ENCODE assay signal across 10 cellular contexts in the genomic region with DNA sequence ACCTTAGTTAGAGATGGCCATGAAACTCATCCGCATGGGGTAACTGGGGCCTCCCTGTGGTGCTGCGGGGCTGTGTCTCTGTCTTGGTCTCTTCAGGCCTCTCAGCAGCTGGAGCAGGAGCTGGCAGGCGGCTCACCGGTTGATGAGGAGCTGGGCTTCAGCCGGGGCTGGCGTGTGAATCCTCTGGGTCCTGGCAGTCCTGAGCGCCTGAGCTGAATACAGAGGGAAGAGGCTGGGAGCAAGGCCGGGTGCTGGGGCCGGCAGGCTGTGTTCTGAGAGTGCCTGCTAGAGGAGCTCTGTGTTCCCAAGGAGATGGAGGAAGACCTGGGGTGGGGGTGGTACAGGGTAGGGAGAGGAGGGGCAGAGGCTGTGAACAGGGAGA. TPM values are rescaled to one million over a fixed set of nuclear protein-coding genes. Genes with fewer than 3 reads are reported as not detected.
DNase-seq lines count a peak whose midpoint lies in the region; ATAC-seq and TF ChIP-seq lines count a peak whose summit lies in the region.
"Not testable (repeated sequence)": the region's sequence is repeated elsewhere in the genome, so short reads cannot be mapped to it uniquely, and the experiment has no call there.
"Had no signal": no experiment of that assay in that cellular context is flagged by ENCODE, and none has a peak within 500 bp of the region (broad histone marks: within the 10 kb centered on the region; RNA-seq: fewer than 3 reads in every experiment).

No MANE protein-coding gene starts in this region.

- intact Hi-C loops in CD4-positive, alpha-beta memory T cell (cut with micrococcal nuclease) = not testable (repeated sequence)
- intact Hi-C loops in activated CD4-positive, alpha-beta T cell treated with anti-CD3 and anti-CD28 coated beads, Interleukin-2, amount 10 ng/mL, durations not matched to agents 24 days and 14 days (cut with micrococcal nuclease) = loop anchor here (2.0 to 5.0 kb wide), 2 partner anchors 27 to 53 kb away; no protein-coding TSS in a partner anchor

- CTCF ChIA-PET in CD4-positive, alpha-beta memory T cell (lab: Charles Lee; ENCODE audit: partially characterized antibody) = interaction anchor here (0.7 to 12.6 kb wide), 4 partner anchors 46 to 112 kb away, joined by 3 to 362 read pairs (median 4); a partner anchor contains a TSS

- not testable (repeated sequence) for H3K9me3 ChIP-seq in CD4-positive, alpha-beta memory T cell (ENCODE audit: control insufficient read depth in 1 of 2, low read length in 2 of 2); neutrophil

- H3K27ac ChIP-seq in CD4-positive, alpha-beta memory T cell (ENCODE audit: low read depth, low read length) = peak overlapping the region; percentile 10
- H3K27ac ChIP-seq in HL-60 (replicated peaks) = peak overlapping the region; percentile 81
- H3K27ac ChIP-seq in neutrophil = peak overlapping the region; percentile 94

- not testable (repeated sequence) for TF ChIP-seq CTCF in HL-60 (IDR thresholded peaks at IDR 0.05; ENCODE audit: insufficient read depth, low read length); neutrophil (IDR thresholded peaks at IDR 0.05)

- H3K27ac Mint-ChIP-seq in CD4-positive, alpha-beta memory T cell = peak overlapping the region in 6 of 7 donors; percentile 25 to 95 (median 70)
- H3K27ac Mint-ChIP-seq in activated CD4-positive, alpha-beta T cell treated with anti-CD3 and anti-CD28 coated beads, Interleukin-2, amount 10 ng/mL, durations not matched to agents 24 days and 14 days = peak overlapping the region; percentile 87
- H3K27ac Mint-ChIP-seq in activated T-cell treated with anti-CD3 and anti-CD28 coated beads, Interleukin-2, amount 50 U/mL, for 72 hours = peak overlapping the region; percentile 47
- H3K27ac Mint-ChIP-seq in activated naive CD8-positive, alpha-beta T cell treated with anti-CD3 and anti-CD28 coated beads for 36 hours = peak overlapping the region; percentile 89

- peaks cover 37 to 72% (median 50%) of the 10 kb centered on the region in 4 donors for H3K4me1 Mint-ChIP-seq in CD4-positive, alpha-beta memory T cell
- H3K4me1 Mint-ChIP-seq in activated CD4-positive, alpha-beta T cell treated with anti-CD3 and anti-CD28 coated beads, Interleukin-2, amount 10 ng/mL, durations not matched to agents 24 days and 14 days = peaks cover 61% of the 10 kb centered on the region
- H3K4me1 Mint-ChIP-seq in activated T-cell treated with anti-CD3 and anti-CD28 coated beads, Interleukin-2, amount 50 U/mL, for 72 hours (ENCODE audit: low read depth) = peaks cover 77% of the 10 kb centered on the region
- H3K4me1 Mint-ChIP-seq in activated naive CD8-positive, alpha-beta T cell treated with anti-CD3 and anti-CD28 coated beads for 36 hours = peaks cover 52% of the 10 kb centered on the region

- DNase-seq in CD4-positive, alpha-beta memory T cell; activated T-cell treated with anti-CD3 and anti-CD28 coated beads, Interleukin-2, amount 50 U/mL, for 72 hours; activated naive CD8-positive, alpha-beta T cell treated with anti-CD3 and anti-CD28 coated beads for 36 hours: not testable (repeated sequence)
- DNase-seq in HL-60 (ENCODE audit: low read depth in 1 of 2, low spot score in 1 of 2) (peak in 1 of 2 experiments; percentile 30), iPS-NIHi11 (ENCODE audit: low spot score) (peak; percentile 13)
- peak; percentile 66 for DNase-seq in activated CD4-positive, alpha-beta T cell treated with anti-CD3 and anti-CD28 coated beads, Interleukin-2, amount 10 ng/mL, durations not matched to agents 24 days and 14 days

- peaks cover 4 to 25% of the 10 kb centered on the region in 2 donors for H3K36me3 Mint-ChIP-seq in CD4-positive, alpha-beta memory T cell
- peaks cover 35% of the 10 kb centered on the region for H3K36me3 Mint-ChIP-seq in activated CD4-positive, alpha-beta T cell treated with anti-CD3 and anti-CD28 coated beads, Interleukin-2, amount 10 ng/mL, durations not matched to agents 24 days and 14 days (ENCODE audit: low read depth)
- peaks cover 9 to 12% of the 10 kb centered on the region in 2 donors for H3K36me3 Mint-ChIP-seq in activated T-cell treated with anti-CD3 and anti-CD28 coated beads, Interleukin-2, amount 50 U/mL, for 72 hours (ENCODE audit: insufficient read depth in 2 of 2)
- H3K36me3 Mint-ChIP-seq in activated naive CD8-positive, alpha-beta T cell treated with anti-CD3 and anti-CD28 coated beads for 36 hours = peaks cover 21% of the 10 kb centered on the region

- H3K9me3 Mint-ChIP-seq in CD4-positive, alpha-beta memory T cell; activated CD4-positive, alpha-beta T cell treated with anti-CD3 and anti-CD28 coated beads, Interleukin-2, amount 10 ng/mL, durations not matched to agents 24 days and 14 days; activated T-cell treated with anti-CD3 and anti-CD28 coated beads, Interleukin-2, amount 50 U/mL, for 72 hours; activated naive CD8-positive, alpha-beta T cell treated with anti-CD3 and anti-CD28 coated beads for 36 hours: not testable (repeated sequence)

- not testable (repeated sequence) for H3K27me3 ChIP-seq in CD4-positive, alpha-beta memory T cell (ENCODE audit: insufficient read depth, low read length); HL-60 (ENCODE audit: insufficient read depth, poor library complexity, severe bottlenecking); neutrophil

- not testable (repeated sequence) for ATAC-seq in activated T-cell treated with anti-CD3 and anti-CD28 coated beads, Interleukin-2, amount 50 U/mL, for 72 hours (replicated peaks in 1 of 2)

- H3K4me3 Mint-ChIP-seq in CD4-positive, alpha-beta memory T cell = peak overlapping the region in 5 of 8 donors; percentile 60 to 90 (median 66)
- H3K4me3 Mint-ChIP-seq in activated CD4-positive, alpha-beta T cell treated with anti-CD3 and anti-CD28 coated beads, Interleukin-2, amount 10 ng/mL, durations not matched to agents 24 days and 14 days = peak overlapping the region; percentile 89
- H3K4me3 Mint-ChIP-seq in activated T-cell treated with anti-CD3 and anti-CD28 coated beads, Interleukin-2, amount 50 U/mL, for 72 hours = peak overlapping the region; percentile 52 to 53
- peak overlapping the region; percentile 22 for H3K4me3 Mint-ChIP-seq in activated naive CD8-positive, alpha-beta T cell treated with anti-CD3 and anti-CD28 coated beads for 36 hours

- peaks cover 52% of the 10 kb centered on the region for H3K4me1 ChIP-seq in CD4-positive, alpha-beta memory T cell (ENCODE audit: insufficient read depth, low read length)
- H3K4me1 ChIP-seq in neutrophil (ENCODE audit: control insufficient read depth in 1 of 2, insufficient read depth in 1 of 2, low read depth in 1 of 2, low read length in 1 of 2) = peaks cover 92 to 97% of the 10 kb centered on the region in 2 experiments

- H3K27me3 Mint-ChIP-seq in CD4-positive, alpha-beta memory T cell; activated CD4-positive, alpha-beta T cell treated with anti-CD3 and anti-CD28 coated beads, Interleukin-2, amount 10 ng/mL, durations not matched to agents 24 days and 14 days; activated T-cell treated with anti-CD3 and anti-CD28 coated beads, Interleukin-2, amount 50 U/mL, for 72 hours (ENCODE audit: low read depth); activated naive CD8-positive, alpha-beta T cell treated with anti-CD3 and anti-CD28 coated beads for 36 hours: not testable (repeated sequence)

- H3K36me3 ChIP-seq in CD4-positive, alpha-beta memory T cell (ENCODE audit: insufficient read depth, low read length) = not testable (repeated sequence)
- peaks cover 78% of the 10 kb centered on the region for H3K36me3 ChIP-seq in neutrophil

- not testable (repeated sequence) for H3K4me3 ChIP-seq in CD4-positive, alpha-beta memory T cell (ENCODE audit: low read length in 2 of 2); HL-60 (replicated peaks; ENCODE audit: insufficient read depth, low read length)
- peak overlapping the region; percentile 98 to 99 for H3K4me3 ChIP-seq in neutrophil (ENCODE audit: low read depth in 1 of 2, low read length in 1 of 2)

- POLR2A ChIA-PET in CD4-positive, alpha-beta memory T cell (lab: Charles Lee; ENCODE audit: partially characterized antibody) = interaction anchor here (0.9 to 6.7 kb wide), 8 partner anchors 8 to 72 kb away, joined by 3 to 129 read pairs (median 4); a partner anchor contains a TSS

RNA-seq across cellular contexts. Expression of a gene that starts 9.4 kb away (rescaled TPM):
- total RNA-seq in CD4-positive, alpha-beta memory T cell = 1 to 10 TPM; 2.9 to 3.0 TPM
- polyA plus RNA-seq in CD4-positive, alpha-beta memory T cell = under 1 TPM; 0.52 to 0.91 TPM
- 8.1 and 10.2 TPM in 2 replicates for total RNA-seq in activated CD4-positive, alpha-beta T cell treated with anti-CD3 and anti-CD28 coated beads, Interleukin-2, amount 10 ng/mL, durations not matched to agents 24 days and 14 days
- total RNA-seq in activated T-cell treated with anti-CD3 and anti-CD28 coated beads, Interleukin-2, amount 50 U/mL, for 72 hours = 1 to 10 TPM; 2.3 to 5.2 TPM
- 1 to 10 TPM in 1 of 2 experiments, under 1 TPM in 1; 0.99 to 1.6 TPM for total RNA-seq in activated naive CD8-positive, alpha-beta T cell treated with anti-CD3 and anti-CD28 coated beads for 36 hours
- total RNA-seq: GM23248, IMR-90 had no signal

RNA-seq across cellular contexts. Expression of a gene that starts 9.7 kb away (rescaled TPM):
- 100 to 1,000 TPM; 752 to 810 TPM for total RNA-seq in CD4-positive, alpha-beta memory T cell
- polyA plus RNA-seq in CD4-positive, alpha-beta memory T cell = 1,000 to 10,000 TPM; 3,111 to 3,174 TPM
- 918 and 934 TPM in 2 replicates for total RNA-seq in activated CD4-positive, alpha-beta T cell treated with anti-CD3 and anti-CD28 coated beads, Interleukin-2, amount 10 ng/mL, durations not matched to agents 24 days and 14 days
- 1,000 to 10,000 TPM; 1,427 to 2,251 TPM for total RNA-seq in activated T-cell treated with anti-CD3 and anti-CD28 coated beads, Interleukin-2, amount 50 U/mL, for 72 hours
- 1,000 to 10,000 TPM; 1,056 to 1,060 TPM for total RNA-seq in activated naive CD8-positive, alpha-beta T cell treated with anti-CD3 and anti-CD28 coated beads for 36 hours

RNA-seq across cellular contexts. Expression of a gene that starts 19.0 kb away (rescaled TPM):
- total RNA-seq in CD4-positive, alpha-beta memory T cell = not detected
- not detected for polyA plus RNA-seq in CD4-positive, alpha-beta memory T cell
- total RNA-seq in activated CD4-positive, alpha-beta T cell treated with anti-CD3 and anti-CD28 coated beads, Interleukin-2, amount 10 ng/mL, durations not matched to agents 24 days and 14 days = 0.43 and 0.63 TPM in 2 replicates
- total RNA-seq in activated T-cell treated with anti-CD3 and anti-CD28 coated beads, Interleukin-2, amount 50 U/mL, for 72 hours = under 1 TPM in 1 of 2 donors, not detected in 1; 0.30 TPM
- under 1 TPM; 0.31 to 0.56 TPM for total RNA-seq in activated naive CD8-positive, alpha-beta T cell treated with anti-CD3 and anti-CD28 coated beads for 36 hours
- total RNA-seq: A673 had no signal

RNA-seq across cellular contexts. Expression of a gene that starts 31.9 kb away (rescaled TPM):
- total RNA-seq in CD4-positive, alpha-beta memory T cell = 10 to 100 TPM; 18.4 to 22.5 TPM
- 10 to 100 TPM; 41.4 to 48.8 TPM for polyA plus RNA-seq in CD4-positive, alpha-beta memory T cell
- total RNA-seq in activated CD4-positive, alpha-beta T cell treated with anti-CD3 and anti-CD28 coated beads, Interleukin-2, amount 10 ng/mL, durations not matched to agents 24 days and 14 days = 55.3 and 57.0 TPM in 2 replicates
- 10 to 100 TPM; 49.1 to 50.9 TPM for total RNA-seq in activated T-cell treated with anti-CD3 and anti-CD28 coated beads, Interleukin-2, amount 50 U/mL, for 72 hours
- 10 to 100 TPM; 48.7 to 53.1 TPM for total RNA-seq in activated naive CD8-positive, alpha-beta T cell treated with anti-CD3 and anti-CD28 coated beads for 36 hours

RNA-seq across cellular contexts. Expression of a gene that starts 32.0 kb away (rescaled TPM):
- total RNA-seq in CD4-positive, alpha-beta memory T cell = 10 to 100 TPM; 16.0 to 18.0 TPM
- 10 to 100 TPM; 18.5 to 23.8 TPM for polyA plus RNA-seq in CD4-positive, alpha-beta memory T cell
- 29.4 TPM in 2 replicates for total RNA-seq in activated CD4-positive, alpha-beta T cell treated with anti-CD3 and anti-CD28 coated beads, Interleukin-2, amount 10 ng/mL, durations not matched to agents 24 days and 14 days
- 10 to 100 TPM; 27.6 to 32.8 TPM for total RNA-seq in activated T-cell treated with anti-CD3 and anti-CD28 coated beads, Interleukin-2, amount 50 U/mL, for 72 hours
- 10 to 100 TPM; 23.4 to 23.7 TPM for total RNA-seq in activated naive CD8-positive, alpha-beta T cell treated with anti-CD3 and anti-CD28 coated beads for 36 hours

Comparison
In these comparisons a context has a peak if more than half of its experiments do, and no peak if none do; other contexts are left out.
1. H3K27ac ChIP-seq: peak in every context shown above with its lines; median percentile 94 in neutrophil; 81 in HL-60; 10 in CD4-positive, alpha-beta memory T cell.
2. H3K4me3 Mint-ChIP-seq: peak in every context shown above with its lines; median percentile 89 in activated CD4-positive, alpha-beta T cell treated with anti-CD3 and anti-CD28 coated beads, Interleukin-2, amount 10 ng/mL, durations not matched to agents 24 days and 14 days; 66 in CD4-positive, alpha-beta memory T cell; 52 in activated T-cell treated with anti-CD3 and anti-CD28 coated beads, Interleukin-2, amount 50 U/mL, for 72 hours; 22 in activated naive CD8-positive, alpha-beta T cell treated with anti-CD3 and anti-CD28 coated beads for 36 hours.